Comparison of ENCODE assay signal across 11 cellular contexts in genomic region chr2:69381337-69381737, GRCh38. TPM values are rescaled to one million over a fixed set of nuclear protein-coding genes. Genes with fewer than 3 reads are reported as not detected.
DNase-seq lines count a peak whose midpoint lies in the region; ATAC-seq and TF ChIP-seq lines count a peak whose summit lies in the region.
"Had no signal": no experiment of that assay in that cellular context is flagged by ENCODE, and none has a peak within 500 bp of the region (broad histone marks: within the 10 kb centered on the region; RNA-seq: fewer than 3 reads in every experiment).

No MANE protein-coding gene starts in this region.

- H3K27me3 ChIP-seq in colonic mucosa (no peaks in the 10 kb centered on the region), MM.1S (replicated peaks; ENCODE audit: insufficient read depth, low read length) (no peaks in the 10 kb centered on the region)
- H3K27me3 ChIP-seq: pancreas had no signal

- no peak for TF ChIP-seq POLR2A in NB4 (IDR thresholded peaks at IDR 0.05; ENCODE audit: extremely low read depth, insufficient read length)

- peaks cover 10% of the 10 kb centered on the region for H3K36me3 Mint-ChIP-seq in activated CD4-positive, alpha-beta memory T cell treated with anti-CD3 and anti-CD28 coated beads for 36 hours
- peaks cover 15% of the 10 kb centered on the region for H3K36me3 Mint-ChIP-seq in activated CD4-positive, alpha-beta memory T cell treated with anti-CD3 and anti-CD28 coated beads, Interleukin-2, amount 10 ng/mL, durations not matched to agents 7 days and 5 days (ENCODE audit: low read depth)
- peaks cover 24% of the 10 kb centered on the region for H3K36me3 Mint-ChIP-seq in stimulated activated memory B cell treated with anti-CD40 and anti-IgM and Interleukin-4, amounts not matched to agents 10 μg/mL and 1 μg/mL and 100 μg/mL, for 72 hours

- no peaks in the 10 kb centered on the region for H3K36me3 ChIP-seq in colonic mucosa
- H3K36me3 ChIP-seq in MM.1S (replicated peaks; ENCODE audit: insufficient read depth, low read length) = no peaks in the 10 kb centered on the region
- H3K36me3 ChIP-seq: pancreas had no signal

- H3K27me3 Mint-ChIP-seq in activated CD4-positive, alpha-beta memory T cell treated with anti-CD3 and anti-CD28 coated beads for 36 hours = no peaks in the 10 kb centered on the region
- H3K27me3 Mint-ChIP-seq in activated CD4-positive, alpha-beta memory T cell treated with anti-CD3 and anti-CD28 coated beads, Interleukin-2, amount 10 ng/mL, durations not matched to agents 7 days and 5 days = no peaks in the 10 kb centered on the region
- H3K27me3 Mint-ChIP-seq in stimulated activated memory B cell treated with anti-CD40 and anti-IgM and Interleukin-4, amounts not matched to agents 10 μg/mL and 1 μg/mL and 100 μg/mL, for 72 hours = no peaks in the 10 kb centered on the region

- no peak for TF ChIP-seq CTCF in NB4 (IDR thresholded peaks at IDR 0.05; ENCODE audit: low read depth, low read length)
- no peak for TF ChIP-seq CTCF in colonic mucosa (IDR thresholded peaks at IDR 0.05)
- TF ChIP-seq CTCF in MM.1S (IDR thresholded peaks at IDR 0.05; ENCODE audit: low read length) = no peak

- peak; percentile 59 for DNase-seq in activated CD4-positive, alpha-beta memory T cell treated with anti-CD3 and anti-CD28 coated beads for 36 hours
- no peak for DNase-seq in activated CD4-positive, alpha-beta memory T cell treated with anti-CD3 and anti-CD28 coated beads, Interleukin-2, amount 10 ng/mL, durations not matched to agents 7 days and 5 days
- DNase-seq in NB4 (ENCODE audit: low read depth) = peak; percentile 87
- no peak for DNase-seq in colonic mucosa
- no peak for DNase-seq in MM.1S
- DNase-seq: kidney, pancreas had no signal

- CTCF ChIA-PET in activated CD4-positive, alpha-beta memory T cell treated with anti-CD3 and anti-CD28 coated beads for 36 hours (lab: Charles Lee) = interaction anchor here (0.6 to 2.0 kb wide), 7 partner anchors 9 to 359 kb away, joined by 3 to 7 read pairs (median 4); partner anchors contain the start of gene NFU1
- CTCF ChIA-PET in activated CD4-positive, alpha-beta memory T cell treated with anti-CD3 and anti-CD28 coated beads, Interleukin-2, amount 10 ng/mL, durations not matched to agents 7 days and 5 days (lab: Charles Lee) = interaction anchor here (1.3 to 8.0 kb wide), 2 partner anchors 9 to 56 kb away, joined by 4 to 38 read pairs; partner anchors contain the start of gene NFU1

- H3K9me2 ChIP-seq in MM.1S (replicated peaks; ENCODE audit: insufficient read depth, low read length) = no peaks in the 10 kb centered on the region

- peak overlapping the region; percentile 75 for H3K27ac ChIP-seq in colonic mucosa
- H3K27ac ChIP-seq in MM.1S (ENCODE audit: low read length) = no peak overlapping the region
- H3K27ac ChIP-seq: HL-60 had no signal

- H3K9ac ChIP-seq in colonic mucosa (ENCODE audit: low read depth in 2 of 2, low read length in 2 of 2) (no peak overlapping the region), MM.1S (ENCODE audit: low read length) (no peak overlapping the region)

- peaks cover 17% of the 10 kb centered on the region; the same call in 1 of the 2 replicates for H4K20me1 ChIP-seq in MM.1S (ENCODE audit: insufficient read depth, low read length)

- intact Hi-C loops in activated CD4-positive, alpha-beta memory T cell treated with anti-CD3 and anti-CD28 coated beads for 36 hours (cut with micrococcal nuclease) = loop anchor here (5.0 to 10.0 kb wide), 4 partner anchors 186 to 763 kb away; partner anchors contain the start of genes AAK1 and PCBP1
- intact Hi-C loops in colonic mucosa (cut with DNase I) = no loop called here

- no peak for ATAC-seq in stimulated activated memory B cell treated with anti-CD40 and anti-IgM and Interleukin-4, amounts not matched to agents 10 μg/mL and 1 μg/mL and 100 μg/mL, for 72 hours
- ATAC-seq in GM21717 (IDR thresholded peaks at IDR 0.05; ENCODE audit: unreplicated experiment) (no peak), HG03442 (IDR thresholded peaks at IDR 0.05; ENCODE audit: unreplicated experiment) (no peak)

- H3K9me3 Mint-ChIP-seq in activated CD4-positive, alpha-beta memory T cell treated with anti-CD3 and anti-CD28 coated beads for 36 hours = no peaks in the 10 kb centered on the region
- no peaks in the 10 kb centered on the region for H3K9me3 Mint-ChIP-seq in activated CD4-positive, alpha-beta memory T cell treated with anti-CD3 and anti-CD28 coated beads, Interleukin-2, amount 10 ng/mL, durations not matched to agents 7 days and 5 days
- no peaks in the 10 kb centered on the region for H3K9me3 Mint-ChIP-seq in stimulated activated memory B cell treated with anti-CD40 and anti-IgM and Interleukin-4, amounts not matched to agents 10 μg/mL and 1 μg/mL and 100 μg/mL, for 72 hours

- peaks cover 6% of the 10 kb centered on the region for H3K4me1 ChIP-seq in colonic mucosa
- H3K4me1 ChIP-seq in MM.1S (ENCODE audit: low read length) = peaks cover 19% of the 10 kb centered on the region

- H3K4me2 ChIP-seq in MM.1S (ENCODE audit: low read depth, low read length) = no peak overlapping the region

- H3K27ac Mint-ChIP-seq in activated CD4-positive, alpha-beta memory T cell treated with anti-CD3 and anti-CD28 coated beads for 36 hours = peak overlapping the region; percentile 19
- H3K27ac Mint-ChIP-seq in activated CD4-positive, alpha-beta memory T cell treated with anti-CD3 and anti-CD28 coated beads, Interleukin-2, amount 10 ng/mL, durations not matched to agents 7 days and 5 days = no peak overlapping the region
- H3K27ac Mint-ChIP-seq in stimulated activated memory B cell treated with anti-CD40 and anti-IgM and Interleukin-4, amounts not matched to agents 10 μg/mL and 1 μg/mL and 100 μg/mL, for 72 hours = peak overlapping the region; percentile 0

- H3K79me2 ChIP-seq in MM.1S (ENCODE audit: low read length) = peaks cover 100% of the 10 kb centered on the region

- no peak overlapping the region for H3K4me3 ChIP-seq in NB4 (ENCODE audit: low read depth, low read length)
- H3K4me3 ChIP-seq in colonic mucosa = no peak overlapping the region
- H3K4me3 ChIP-seq in MM.1S (ENCODE audit: low read length) = no peak overlapping the region
- H3K4me3 ChIP-seq: pancreas had no signal

- H3K4me3 Mint-ChIP-seq in activated CD4-positive, alpha-beta memory T cell treated with anti-CD3 and anti-CD28 coated beads for 36 hours = no peak overlapping the region
- no peak overlapping the region for H3K4me3 Mint-ChIP-seq in activated CD4-positive, alpha-beta memory T cell treated with anti-CD3 and anti-CD28 coated beads, Interleukin-2, amount 10 ng/mL, durations not matched to agents 7 days and 5 days
- no peak overlapping the region for H3K4me3 Mint-ChIP-seq in stimulated activated memory B cell treated with anti-CD40 and anti-IgM and Interleukin-4, amounts not matched to agents 10 μg/mL and 1 μg/mL and 100 μg/mL, for 72 hours

- POLR2A ChIA-PET in activated CD4-positive, alpha-beta memory T cell treated with anti-CD3 and anti-CD28 coated beads for 36 hours (lab: Charles Lee) = no interaction called here
- POLR2A ChIA-PET in activated CD4-positive, alpha-beta memory T cell treated with anti-CD3 and anti-CD28 coated beads, Interleukin-2, amount 10 ng/mL, durations not matched to agents 7 days and 5 days (lab: Charles Lee) = no interaction called here

- H3F3A ChIP-seq in MM.1S (ENCODE audit: insufficient read depth, low read length) = peaks cover 25% of the 10 kb centered on the region

- H3K9me3 ChIP-seq in colonic mucosa (no peaks in the 10 kb centered on the region), MM.1S (replicated peaks; ENCODE audit: insufficient read depth, low read length) (no peaks in the 10 kb centered on the region)
- H3K9me3 ChIP-seq: pancreas had no signal

- H2AFZ ChIP-seq in MM.1S (ENCODE audit: low read length) = no peak overlapping the region

- H3K4me1 Mint-ChIP-seq in activated CD4-positive, alpha-beta memory T cell treated with anti-CD3 and anti-CD28 coated beads for 36 hours (ENCODE audit: low read depth) = peaks cover 47% of the 10 kb centered on the region
- peaks cover 44% of the 10 kb centered on the region for H3K4me1 Mint-ChIP-seq in activated CD4-positive, alpha-beta memory T cell treated with anti-CD3 and anti-CD28 coated beads, Interleukin-2, amount 10 ng/mL, durations not matched to agents 7 days and 5 days
- peaks cover 41% of the 10 kb centered on the region for H3K4me1 Mint-ChIP-seq in stimulated activated memory B cell treated with anti-CD40 and anti-IgM and Interleukin-4, amounts not matched to agents 10 μg/mL and 1 μg/mL and 100 μg/mL, for 72 hours

RNA-seq across cellular contexts. Expression of gene GFPT1, which starts 5.7 kb away (rescaled TPM):
- total RNA-seq in activated CD4-positive, alpha-beta memory T cell treated with anti-CD3 and anti-CD28 coated beads for 36 hours = 10 to 100 TPM; 39.8 to 43.6 TPM
- 10 to 100 TPM; 27.4 to 29.6 TPM for total RNA-seq in activated CD4-positive, alpha-beta memory T cell treated with anti-CD3 and anti-CD28 coated beads, Interleukin-2, amount 10 ng/mL, durations not matched to agents 7 days and 5 days
- 100 to 1,000 TPM; 218 to 289 TPM for total RNA-seq in colonic mucosa

RNA-seq across cellular contexts. Expression of gene NFU1, which starts 55.9 kb away (rescaled TPM):
- 10 to 100 TPM; 37.8 to 44.5 TPM for total RNA-seq in activated CD4-positive, alpha-beta memory T cell treated with anti-CD3 and anti-CD28 coated beads for 36 hours
- 10 to 100 TPM; 24.4 to 30.7 TPM for total RNA-seq in activated CD4-positive, alpha-beta memory T cell treated with anti-CD3 and anti-CD28 coated beads, Interleukin-2, amount 10 ng/mL, durations not matched to agents 7 days and 5 days
- total RNA-seq in colonic mucosa = 10 to 100 TPM; 58.4 to 62.0 TPM

Comparison
In these comparisons a context has a peak if more than half of its experiments do, and no peak if none do; other contexts are left out.
1. DNase-seq: peak in activated CD4-positive, alpha-beta memory T cell treated with anti-CD3 and anti-CD28 coated beads for 36 hours (single experiment) and NB4 (single experiment); none in activated CD4-positive, alpha-beta memory T cell treated with anti-CD3 and anti-CD28 coated beads, Interleukin-2, amount 10 ng/mL, durations not matched to agents 7 days and 5 days (single experiment), colonic mucosa (single experiment) and MM.1S (single experiment).
2. RNA of gene GFPT1, which starts 5.7 kb away (total RNA-seq): 218 to 289 TPM in colonic mucosa; 39.8 to 43.6 TPM in activated CD4-positive, alpha-beta memory T cell treated with anti-CD3 and anti-CD28 coated beads for 36 hours and 27.4 to 29.6 TPM in activated CD4-positive, alpha-beta memory T cell treated with anti-CD3 and anti-CD28 coated beads, Interleukin-2, amount 10 ng/mL, durations not matched to agents 7 days and 5 days; every median in the first group is over 4 times any median in the second.